In the genomic region with DNA sequence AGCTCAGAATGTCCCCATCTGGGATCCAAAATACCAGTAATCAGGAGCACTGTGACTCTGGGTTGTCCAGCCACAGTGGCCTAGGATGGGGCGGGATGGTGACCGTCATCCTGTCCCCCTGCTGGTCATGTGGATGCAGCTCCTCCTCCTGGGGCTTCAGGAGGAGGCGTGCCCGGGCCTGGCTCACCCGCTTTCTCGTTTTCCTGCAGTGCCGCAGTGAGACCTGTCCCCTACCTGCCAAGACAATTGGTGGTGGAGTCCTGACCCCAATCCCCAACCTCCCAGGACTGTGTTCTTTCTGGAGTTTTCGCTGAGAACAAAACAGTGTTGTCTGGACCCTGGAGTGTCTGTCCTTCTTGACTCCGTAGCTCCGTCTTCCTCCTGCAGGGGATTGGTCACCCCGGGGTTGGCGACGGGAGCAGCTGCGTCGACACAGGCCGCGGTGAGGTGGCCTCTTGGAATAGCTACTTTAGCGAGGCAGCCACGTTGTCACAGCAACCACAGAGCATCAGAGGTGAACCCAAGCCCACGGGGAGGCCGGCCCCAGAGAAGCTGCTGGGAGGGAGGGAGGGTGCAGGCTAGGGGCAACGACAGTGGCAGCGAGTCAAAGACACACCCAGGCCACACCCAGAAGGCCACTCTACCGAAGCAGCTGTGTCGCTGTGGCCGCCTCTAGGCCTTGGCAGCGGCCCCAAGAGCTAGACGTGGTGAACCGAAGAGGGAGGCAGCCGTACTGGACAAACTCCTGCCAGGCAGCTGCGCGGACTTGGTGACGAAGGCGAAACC, we compare ENCODE assay signal across 11 cellular contexts. TPM values are rescaled to one million over a fixed set of nuclear protein-coding genes. Genes with fewer than 3 reads are reported as not detected.
A peak's percentile ranks its signal among the peaks of the same experiment; 100 is the strongest.
DNase-seq lines count a peak whose midpoint lies in the region; ATAC-seq and TF ChIP-seq lines count a peak whose summit lies in the region.
"Had no signal": no experiment of that assay in that cellular context is flagged by ENCODE, and none has a peak within 500 bp of the region (broad histone marks: within the 10 kb centered on the region; RNA-seq: fewer than 3 reads in every experiment).

No MANE protein-coding gene starts in this region.

- no TSS peak for BruUV-seq in MCF 10A (replicated peaks; lab: Mats Ljungman, UMichigan)

- CTCF ChIA-PET in activated naive CD4-positive, alpha-beta T cell treated with anti-CD3 and anti-CD28 coated beads, Interleukin-2, amount 10 ng/mL, durations not matched to agents 7 days and 5 days (lab: Charles Lee) = interaction anchor here (1.1 to 1.8 kb wide), 2 partner anchors 21 to 109 kb away, joined by 3 to 5 read pairs; no protein-coding TSS in a partner anchor
- CTCF ChIA-PET in MCF 10A (lab: Yijun Ruan, JAX) = interaction anchor here (0.6 to 1.8 kb wide), 6 partner anchors 50 to 456 kb away, joined by 3 to 6 read pairs (median 3); no protein-coding TSS in a partner anchor

- H3K27ac Mint-ChIP-seq in nephron = no peak overlapping the region
- no peak overlapping the region for H3K27ac Mint-ChIP-seq in activated naive CD4-positive, alpha-beta T cell treated with anti-CD3 and anti-CD28 coated beads, Interleukin-2, amount 10 ng/mL, durations not matched to agents 7 days and 5 days
- no peak overlapping the region for H3K27ac Mint-ChIP-seq in MCF 10A (ENCODE audit: low read depth, unreplicated experiment)

- H3K9me3 Mint-ChIP-seq in nephron = no peaks in the 10 kb centered on the region
- no peaks in the 10 kb centered on the region for H3K9me3 Mint-ChIP-seq in activated naive CD4-positive, alpha-beta T cell treated with anti-CD3 and anti-CD28 coated beads, Interleukin-2, amount 10 ng/mL, durations not matched to agents 7 days and 5 days
- H3K9me3 Mint-ChIP-seq in MCF 10A (ENCODE audit: unreplicated experiment) = no peaks in the 10 kb centered on the region

- H3K36me3 ChIP-seq in body of pancreas (replicated peaks in 1 of 2; ENCODE audit: insufficient read depth in 1 of 2, low read depth in 2 of 2) = no peaks in the 10 kb centered on the region
- H3K36me3 ChIP-seq: adrenal gland had no signal

- no peak for TF ChIP-seq POLR2A in body of pancreas (IDR thresholded peaks at IDR 0.05)

- ATAC-seq in body of pancreas = peak; percentile 22
- no peak for ATAC-seq in GM19463 (IDR thresholded peaks at IDR 0.05; ENCODE audit: unreplicated experiment)

- H3K9me3 ChIP-seq in body of pancreas = no peaks in the 10 kb centered on the region
- H3K9me3 ChIP-seq: adrenal gland had no signal

- POLR2A ChIA-PET in MCF 10A (lab: Yijun Ruan, JAX) = interaction anchor here (1.3 kb wide), 1 partner anchor 82 kb away, joined by 3 read pairs; the partner anchor contains the start of gene POLD1

- TF ChIP-seq CTCF in body of pancreas (IDR thresholded peaks at IDR 0.05) = peak in 1 of 7 experiments; percentile 3
- TF ChIP-seq CTCF in nephron (IDR thresholded peaks at IDR 0.05; ENCODE audit: unreplicated experiment in 3 of 3) = peak; percentile 25 to 48 (median 37)
- TF ChIP-seq CTCF in MCF 10A (IDR thresholded peaks at IDR 0.05; ENCODE audit: unreplicated experiment) = no peak

- peaks cover 0 to 4% of the 10 kb centered on the region in 2 donors for H3K27me3 ChIP-seq in body of pancreas
- H3K27me3 ChIP-seq: adrenal gland had no signal

- 54 to 74% methylated on average over 20 to 33 of the region's 34 CpGs for WGBS in body of pancreas, 2 donors

- intact Hi-C loops in body of pancreas (cut with DNase I) = no loop called here
- intact Hi-C loops in MCF 10A (cut with micrococcal nuclease) = no loop called here

- no peak overlapping the region for H3K4me3 ChIP-seq in body of pancreas
- H3K4me3 ChIP-seq: adrenal gland had no signal

- DNase-seq in DMS153 (lab: John Stamatoyannopoulos, UW) (peak; percentile 71), NCI-H1105 (lab: John Stamatoyannopoulos, UW) (peak; percentile 75), body of pancreas (peak in 2 of 4 donors; percentile 14 to 18), MCF 10A (ENCODE audit: unreplicated experiment) (no peak)
- no peak for DNase-seq in activated T-cell treated with anti-CD3 and anti-CD28 coated beads, Interleukin-2, amount 50 U/mL, for 48 hours
- DNase-seq in activated naive CD4-positive, alpha-beta T cell treated with anti-CD3 and anti-CD28 coated beads, Interleukin-2, amount 10 ng/mL, durations not matched to agents 7 days and 5 days = no peak
- DNase-seq: T-helper 9 cell had no signal

- no peak overlapping the region for H3K27ac ChIP-seq in body of pancreas
- H3K27ac ChIP-seq: adrenal gland had no signal

- no peaks in the 10 kb centered on the region for H3K4me1 ChIP-seq in body of pancreas
- H3K4me1 ChIP-seq: adrenal gland had no signal

- H3K36me3 Mint-ChIP-seq in nephron (ENCODE audit: low read depth) (no peaks in the 10 kb centered on the region), MCF 10A (ENCODE audit: insufficient read depth, unreplicated experiment) (no peaks in the 10 kb centered on the region)
- H3K36me3 Mint-ChIP-seq in activated naive CD4-positive, alpha-beta T cell treated with anti-CD3 and anti-CD28 coated beads, Interleukin-2, amount 10 ng/mL, durations not matched to agents 7 days and 5 days = no peaks in the 10 kb centered on the region

- H3K27me3 Mint-ChIP-seq in nephron (ENCODE audit: low read depth) = peaks cover 3% of the 10 kb centered on the region
- peaks cover 30% of the 10 kb centered on the region for H3K27me3 Mint-ChIP-seq in activated naive CD4-positive, alpha-beta T cell treated with anti-CD3 and anti-CD28 coated beads, Interleukin-2, amount 10 ng/mL, durations not matched to agents 7 days and 5 days
- H3K27me3 Mint-ChIP-seq in MCF 10A (ENCODE audit: insufficient read depth, unreplicated experiment) = no peaks in the 10 kb centered on the region

- H3K4me3 Mint-ChIP-seq in nephron (no peak overlapping the region), MCF 10A (ENCODE audit: unreplicated experiment) (no peak overlapping the region)
- H3K4me3 Mint-ChIP-seq in activated naive CD4-positive, alpha-beta T cell treated with anti-CD3 and anti-CD28 coated beads, Interleukin-2, amount 10 ng/mL, durations not matched to agents 7 days and 5 days = no peak overlapping the region

- H3K4me1 Mint-ChIP-seq in nephron (peaks cover 6% of the 10 kb centered on the region), MCF 10A (ENCODE audit: insufficient read depth, unreplicated experiment) (no peaks in the 10 kb centered on the region)
- peaks cover 3% of the 10 kb centered on the region for H3K4me1 Mint-ChIP-seq in activated naive CD4-positive, alpha-beta T cell treated with anti-CD3 and anti-CD28 coated beads, Interleukin-2, amount 10 ng/mL, durations not matched to agents 7 days and 5 days

RNA-seq across cellular contexts. Expression of gene EMC10, which starts 10.1 kb away (rescaled TPM):
- 10 to 100 TPM; 60.3 to 68.0 TPM for total RNA-seq in body of pancreas
- 61.3 and 61.8 TPM in 2 replicates for total RNA-seq in MCF 10A (2022)

RNA-seq across cellular contexts. Expression of gene GARIN5A, which starts 10.5 kb away (rescaled TPM):
- 1 to 10 TPM in 1 of 2 donors, not detected in 1; 1.0 TPM for total RNA-seq in body of pancreas
- total RNA-seq in MCF 10A (2022) = 1.5 and 2.7 TPM in 2 replicates

RNA-seq across cellular contexts. Expression of gene MYBPC2, which starts 33.5 kb away (rescaled TPM):
- total RNA-seq in body of pancreas (not detected), MCF 10A (2022) (not detected in 2 replicates)

RNA-seq across cellular contexts. Expression of gene JOSD2, which starts 44.8 kb away (rescaled TPM):
- total RNA-seq in body of pancreas (1 to 10 TPM; 5.6 to 7.5 TPM), MCF 10A (2022) (65.8 and 76.9 TPM in 2 replicates)

RNA-seq across cellular contexts. Expression of gene SPIB, which starts 47.4 kb away (rescaled TPM):
- 1 to 10 TPM in 1 of 2 donors, not detected in 1; 6.9 TPM for total RNA-seq in body of pancreas
- total RNA-seq in MCF 10A (2022) = not detected in 2 replicates
- total RNA-seq: temporal lobe had no signal

Comparison
In these comparisons a context has a peak if more than half of its experiments do, and no peak if none do; other contexts are left out.
1. DNase-seq: peak in DMS153 (single experiment) and NCI-H1105 (single experiment); none in activated T-cell treated with anti-CD3 and anti-CD28 coated beads, Interleukin-2, amount 50 U/mL, for 48 hours (0 of 2), activated naive CD4-positive, alpha-beta T cell treated with anti-CD3 and anti-CD28 coated beads, Interleukin-2, amount 10 ng/mL, durations not matched to agents 7 days and 5 days (single experiment) and MCF 10A (single experiment).